ENCODE assay signal across 8 cellular contexts in the genomic region with DNA sequence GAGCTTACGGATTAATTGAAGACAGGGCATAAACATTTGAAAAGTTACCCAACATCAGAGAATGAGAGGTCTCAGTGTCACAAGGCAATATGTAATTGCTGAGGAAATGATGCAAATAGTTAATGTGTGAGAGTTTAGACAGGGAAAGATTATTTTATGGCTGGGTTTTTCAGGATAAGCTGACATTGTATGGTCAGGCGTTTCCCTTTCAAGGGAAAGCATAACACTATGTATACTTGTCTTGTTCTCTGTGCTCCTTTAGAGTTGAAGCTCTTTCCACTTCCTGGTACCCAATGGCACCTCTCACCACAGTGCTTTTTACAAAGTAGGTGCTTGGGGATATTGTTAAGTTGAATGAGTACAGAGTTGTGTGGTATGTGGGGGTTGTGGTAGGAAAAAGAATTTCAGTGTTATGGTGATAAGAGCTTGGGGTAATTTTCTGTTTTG. TPM values are rescaled to one million over a fixed set of nuclear protein-coding genes. Genes with fewer than 3 reads are reported as not detected.
DNase-seq lines count a peak whose midpoint lies in the region; ATAC-seq and TF ChIP-seq lines count a peak whose summit lies in the region.

No MANE protein-coding gene starts in this region.

- TF ChIP-seq EP300 in suprapubic skin (IDR thresholded peaks at IDR 0.05): no peak

- H3K27me3 Mint-ChIP-seq in activated CD4-positive, alpha-beta T cell treated with anti-CD3 and anti-CD28 coated beads, Interleukin-2, amount 10 ng/mL, durations not matched to agents 24 days and 14 days: no peaks in the 10 kb centered on the region
- H3K27me3 Mint-ChIP-seq in T-helper 17 cell: no peaks in the 10 kb centered on the region

- peak; percentile 81 for DNase-seq in activated CD4-positive, alpha-beta T cell treated with anti-CD3 and anti-CD28 coated beads, Interleukin-2, amount 10 ng/mL, durations not matched to agents 24 days and 14 days
- no peak for DNase-seq in activated CD4-positive, alpha-beta T cell treated with anti-CD3 and anti-CD28 coated beads for 1 hour
- no peak for DNase-seq in T-helper 17 cell
- peak; percentile 97 for DNase-seq in fibroblast of villous mesenchyme (ENCODE audit: low read depth)
- DNase-seq in suprapubic skin (ENCODE audit: low spot score in 2 of 2): no peak
- DNase-seq in body of pancreas: no peak
- DNase-seq in effector CD8-positive, alpha-beta T cell (lab: John Stamatoyannopoulos, UW): no peak

- H3K36me3 ChIP-seq in suprapubic skin: no peaks in the 10 kb centered on the region
- no peaks in the 10 kb centered on the region for H3K36me3 ChIP-seq in body of pancreas (replicated peaks in 1 of 2; ENCODE audit: insufficient read depth in 1 of 2, low read depth in 2 of 2)

- H3K4me1 ChIP-seq in suprapubic skin (peaks cover 81% of the 10 kb centered on the region), body of pancreas (peaks cover 40% of the 10 kb centered on the region)

- peaks cover 7% of the 10 kb centered on the region for H3K9me3 Mint-ChIP-seq in activated CD4-positive, alpha-beta T cell treated with anti-CD3 and anti-CD28 coated beads, Interleukin-2, amount 10 ng/mL, durations not matched to agents 24 days and 14 days

- intact Hi-C loops in activated CD4-positive, alpha-beta T cell treated with anti-CD3 and anti-CD28 coated beads, Interleukin-2, amount 10 ng/mL, durations not matched to agents 24 days and 14 days (cut with micrococcal nuclease): loop anchor here (1.0 to 10.0 kb wide), 4 partner anchors 11 to 447 kb away; no protein-coding TSS in a partner anchor
- intact Hi-C loops in body of pancreas (cut with DNase I): no loop called here

- H3K4me1 Mint-ChIP-seq in activated CD4-positive, alpha-beta T cell treated with anti-CD3 and anti-CD28 coated beads, Interleukin-2, amount 10 ng/mL, durations not matched to agents 24 days and 14 days: peaks cover 60% of the 10 kb centered on the region
- H3K4me1 Mint-ChIP-seq in T-helper 17 cell: peaks cover 47% of the 10 kb centered on the region

- ATAC-seq in T-helper 17 cell (peak; percentile 92), GM19395 (IDR thresholded peaks at IDR 0.05; ENCODE audit: unreplicated experiment) (no peak), body of pancreas (no peak)

- H3K9me3 ChIP-seq in T-helper 17 cell (ENCODE audit: control insufficient read depth, low read length, poor library complexity, severe bottlenecking) (no peaks in the 10 kb centered on the region), suprapubic skin (no peaks in the 10 kb centered on the region), body of pancreas (no peaks in the 10 kb centered on the region)

- no peak overlapping the region for H3K4me3 ChIP-seq in fibroblast of villous mesenchyme (ENCODE audit: low read depth, low read length)
- no peak overlapping the region for H3K4me3 ChIP-seq in suprapubic skin
- no peak overlapping the region for H3K4me3 ChIP-seq in body of pancreas

- TF ChIP-seq POLR2A in suprapubic skin (IDR thresholded peaks at IDR 0.05): no peak
- TF ChIP-seq POLR2A in body of pancreas (IDR thresholded peaks at IDR 0.05): no peak

- peak overlapping the region; percentile 80 for H3K27ac Mint-ChIP-seq in activated CD4-positive, alpha-beta T cell treated with anti-CD3 and anti-CD28 coated beads, Interleukin-2, amount 10 ng/mL, durations not matched to agents 24 days and 14 days
- H3K27ac Mint-ChIP-seq in T-helper 17 cell: peak overlapping the region; percentile 48

- H3K27ac ChIP-seq in suprapubic skin (peak overlapping the region; percentile 90), body of pancreas (peak overlapping the region in 1 of 4 donors; percentile 5)

- no peaks in the 10 kb centered on the region for H3K27me3 ChIP-seq in suprapubic skin
- H3K27me3 ChIP-seq in body of pancreas: no peaks in the 10 kb centered on the region

- no peak for TF ChIP-seq CTCF in fibroblast of villous mesenchyme (IDR thresholded peaks at IDR 0.05; ENCODE audit: insufficient read depth, low read depth, low read length)
- TF ChIP-seq CTCF in suprapubic skin (IDR thresholded peaks at IDR 0.05): no peak
- TF ChIP-seq CTCF in body of pancreas (IDR thresholded peaks at IDR 0.05): no peak

- 50% methylated on average over 2 of the region's 2 CpGs for WGBS in suprapubic skin
- WGBS in body of pancreas, 2 donors: 61 to 62% methylated on average over 2 of the region's 2 CpGs

- peaks cover 32% of the 10 kb centered on the region for H3K36me3 Mint-ChIP-seq in activated CD4-positive, alpha-beta T cell treated with anti-CD3 and anti-CD28 coated beads, Interleukin-2, amount 10 ng/mL, durations not matched to agents 24 days and 14 days (ENCODE audit: low read depth)
- H3K36me3 Mint-ChIP-seq in T-helper 17 cell (ENCODE audit: low read depth): peaks cover 7% of the 10 kb centered on the region

- H3K4me3 Mint-ChIP-seq in activated CD4-positive, alpha-beta T cell treated with anti-CD3 and anti-CD28 coated beads, Interleukin-2, amount 10 ng/mL, durations not matched to agents 24 days and 14 days: peak overlapping the region; percentile 22
- H3K4me3 Mint-ChIP-seq in T-helper 17 cell: peak overlapping the region; percentile 3

RNA-seq across cellular contexts. Expression of a gene that starts 19.9 kb away (rescaled TPM):
- total RNA-seq in activated CD4-positive, alpha-beta T cell treated with anti-CD3 and anti-CD28 coated beads, Interleukin-2, amount 10 ng/mL, durations not matched to agents 24 days and 14 days: 154 and 160 TPM in 2 replicates
- total RNA-seq in T-helper 17 cell (100 to 1,000 TPM; 131 to 157 TPM), fibroblast of villous mesenchyme (265 and 297 TPM in 2 replicates), suprapubic skin (100 to 1,000 TPM; 206 to 448 (median 215) TPM), body of pancreas (10 to 100 TPM; 79.6 to 92.9 TPM)

RNA-seq across cellular contexts. Expression of a gene that starts 55.8 kb away (rescaled TPM):
- total RNA-seq in activated CD4-positive, alpha-beta T cell treated with anti-CD3 and anti-CD28 coated beads, Interleukin-2, amount 10 ng/mL, durations not matched to agents 24 days and 14 days: 1.2 and 2.3 TPM in 2 replicates
- under 1 TPM in 1 of 2 donors, not detected in 1; 0.15 TPM for total RNA-seq in T-helper 17 cell
- 1.6 and 1.7 TPM in 2 replicates for total RNA-seq in fibroblast of villous mesenchyme
- total RNA-seq in suprapubic skin: 1 to 10 TPM; 1.4 to 7.2 (median 3.2) TPM
- total RNA-seq in body of pancreas: 1 to 10 TPM; 5.7 to 9.6 TPM

Comparison
In these comparisons a context has a peak if more than half of its experiments do, and no peak if none do; other contexts are left out.
1. DNase-seq: peak in activated CD4-positive, alpha-beta T cell treated with anti-CD3 and anti-CD28 coated beads, Interleukin-2, amount 10 ng/mL, durations not matched to agents 24 days and 14 days (single experiment) and fibroblast of villous mesenchyme (single experiment); none in activated CD4-positive, alpha-beta T cell treated with anti-CD3 and anti-CD28 coated beads for 1 hour (single experiment), T-helper 17 cell (0 of 3), suprapubic skin (0 of 2), body of pancreas (0 of 4) and effector CD8-positive, alpha-beta T cell (single experiment).